18 cellular contexts compared by ENCODE assay signal in the genomic region with DNA sequence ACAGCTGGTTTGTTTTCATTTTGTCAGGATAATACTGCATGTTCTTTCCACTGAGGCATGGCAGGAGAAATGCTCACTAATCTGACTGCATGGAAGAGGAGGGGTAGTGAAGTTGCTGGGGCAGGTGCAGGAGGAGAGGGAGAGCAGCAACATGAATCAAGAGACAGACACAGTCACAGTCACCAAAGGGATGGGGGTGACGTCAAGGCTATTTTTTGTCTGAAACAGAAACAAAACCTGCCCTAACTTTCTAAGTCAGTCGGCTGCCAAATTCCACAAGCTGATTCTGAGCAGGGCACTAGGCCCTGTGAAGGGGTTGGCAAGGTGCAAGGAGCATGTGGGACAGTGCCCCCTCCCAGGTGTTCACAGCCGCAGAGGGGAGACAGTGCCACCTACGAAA.
"Had no signal": no experiment of that assay in that cellular context is flagged by ENCODE, and none has a peak within 500 bp of the region (broad histone marks: within the 10 kb centered on the region; RNA-seq: fewer than 3 reads in every experiment).

No MANE protein-coding gene starts in this region.

- DNase-seq: NCI-H1092, NCI-H1105 treated with DMSO at 0.1 percent for 48 hours, NCI-H1417 treated with DMSO at 0.1 percent for 48 hours, NCI-H146, NCI-H1694 treated with DMSO at 0.1 percent for 48 hours, NCI-H1930, NCI-H2081, NCI-H2107, NCI-H2227 treated with DMSO at 0.1 percent for 48 hours, NCI-H524, NCI-H526 treated with DMSO at 0.1 percent for 48 hours, NCI-H748 treated with DMSO at 0.1 percent for 48 hours, SK-N-SH, SW 1271, T-cell had no signal

- H3K4me2 ChIP-seq: SK-N-SH had no signal

- H3K27ac ChIP-seq: RWPE1 had no signal

- ATAC-seq: K562, T-cell had no signal

- H3K4me3 ChIP-seq: K562 had no signal

- H3K9ac ChIP-seq: SK-N-SH had no signal

- FAIRE-seq: K562, RCC 7860 had no signal

- H3K9me3 ChIP-seq: SK-N-SH had no signal
